Comparison of ENCODE assay signal across 1 cellular context in the genomic region with DNA sequence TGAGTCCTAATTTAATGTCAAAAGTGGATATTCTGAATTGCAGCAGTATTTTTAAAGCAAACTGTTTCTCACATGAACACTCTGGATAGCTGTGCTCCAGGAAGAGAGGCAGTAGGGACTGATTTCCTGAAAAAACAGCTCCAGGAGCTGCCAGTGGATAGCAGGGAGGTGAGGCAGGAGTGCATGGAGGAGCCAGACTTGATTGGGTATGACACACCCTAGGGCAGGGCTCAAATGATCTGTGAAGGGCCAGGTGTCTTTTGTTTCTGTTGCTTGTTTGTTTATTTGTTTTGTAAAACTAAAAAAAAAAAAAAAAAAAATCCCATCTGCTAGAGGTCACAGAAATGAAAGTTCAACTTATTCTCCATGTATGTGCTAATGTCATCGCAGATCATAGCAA.
TF ChIP-seq lines count a peak whose summit lies in the region.

No MANE protein-coding gene starts in this region.

TF ChIP-seq in IMR-90, 13 proteins besides CTCF, POLR2A, EP300 and RAD21:
- TF ChIP-seq, protein P1, sequence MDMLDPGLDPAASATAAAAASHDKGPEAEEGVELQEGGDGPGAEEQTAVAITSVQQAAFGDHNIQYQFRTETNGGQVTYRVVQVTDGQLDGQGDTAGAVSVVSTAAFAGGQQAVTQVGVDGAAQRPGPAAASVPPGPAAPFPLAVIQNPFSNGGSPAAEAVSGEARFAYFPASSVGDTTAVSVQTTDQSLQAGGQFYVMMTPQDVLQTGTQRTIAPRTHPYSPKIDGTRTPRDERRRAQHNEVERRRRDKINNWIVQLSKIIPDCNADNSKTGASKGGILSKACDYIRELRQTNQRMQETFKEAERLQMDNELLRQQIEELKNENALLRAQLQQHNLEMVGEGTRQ (IDR thresholded peaks at IDR 0.05; ENCODE audit: low read depth, low read length): no peak
- TF ChIP-seq FOS (IDR thresholded peaks at IDR 0.05; ENCODE audit: low read depth, low read length): no peak
- no peak for TF ChIP-seq MXI1 (IDR thresholded peaks at IDR 0.05; ENCODE audit: borderline replicate concordance, low read depth, low read length)
- no peak for TF ChIP-seq SMC3 (IDR thresholded peaks at IDR 0.05; ENCODE audit: low read depth, low read length)
- TF ChIP-seq BHLHE40 (IDR thresholded peaks at IDR 0.05; ENCODE audit: low read depth, low read length): no peak
- no peak for TF ChIP-seq RFX5 (IDR thresholded peaks at IDR 0.05; ENCODE audit: low read depth, low read length)
